8 cellular contexts compared by ENCODE assay signal in genomic region chr6:9540534-9541126, GRCh38.
DNase-seq lines count a peak whose midpoint lies in the region; ATAC-seq and TF ChIP-seq lines count a peak whose summit lies in the region.

No MANE protein-coding gene starts in this region.

- H4K20me1 ChIP-seq in GM23338 (replicated peaks; ENCODE audit: insufficient read depth) = no peaks in the 10 kb centered on the region

- TF ChIP-seq RAD21 in liver (IDR thresholded peaks at IDR 0.05) = peak; percentile 88 to 90

- H3K27ac ChIP-seq in GM23338 (ENCODE audit: low read depth) (no peak overlapping the region), liver (ENCODE audit: low read depth in 1 of 2, low read length in 2 of 2) (no peak overlapping the region)

- no peak overlapping the region for H3K27ac Mint-ChIP-seq in GM23338

- peak; percentile 0 for DNase-seq in NCI-H510A treated with DMSO at 0.1 percent for 48 hours (lab: John Stamatoyannopoulos, UW)
- no peak for DNase-seq in NCI-H510A (lab: John Stamatoyannopoulos, UW)
- DNase-seq in GM23338 (ENCODE audit: low spot score) = peak; percentile 61
- DNase-seq in NCI-H1694 (lab: John Stamatoyannopoulos, UW) = peak; percentile 46
- DNase-seq in astrocyte of the hippocampus (ENCODE audit: low read depth, low spot score) = peak; percentile 58
- no peak for DNase-seq in NCI-H128 (lab: John Stamatoyannopoulos, UW; ENCODE audit: unreplicated experiment)
- no peak for DNase-seq in activated CD4-positive, CD25-positive, alpha-beta regulatory T cell (lab: John Stamatoyannopoulos, UW)

- H3K9me2 ChIP-seq in GM23338 (ENCODE audit: insufficient read depth) = no peaks in the 10 kb centered on the region

- no peak overlapping the region for H3K4me2 ChIP-seq in GM23338

- H3K36me3 Mint-ChIP-seq in GM23338 (ENCODE audit: low read depth) = no peaks in the 10 kb centered on the region

- H3K27me3 Mint-ChIP-seq in GM23338 (ENCODE audit: insufficient read depth, low read depth, poor library complexity) = no peaks in the 10 kb centered on the region

- TF ChIP-seq CTCF in GM23338 (conservative IDR thresholded peaks at IDR 0.05; ENCODE audit: low read depth in 2 of 2) = peak; percentile 69 to 93
- peak; percentile 68 for TF ChIP-seq CTCF in liver (IDR thresholded peaks at IDR 0.05; ENCODE audit: low read depth, low read length, missing input control)

- no peak overlapping the region for H2AFZ ChIP-seq in GM23338

- no peak overlapping the region for H3K4me3 Mint-ChIP-seq in GM23338

- no peak overlapping the region for H3K4me3 ChIP-seq in GM23338
- H3K4me3 ChIP-seq in liver (ENCODE audit: low read depth in 1 of 3, low read length in 3 of 3) = no peak overlapping the region

- H3K36me3 ChIP-seq in GM23338 (ENCODE audit: insufficient read depth) (no peaks in the 10 kb centered on the region), liver (ENCODE audit: control insufficient read depth in 4 of 4, insufficient read depth in 3 of 4, low read depth in 1 of 4, low read length in 3 of 4) (no peaks in the 10 kb centered on the region)

- 52% methylated on average over 2 of the region's 2 CpGs for WGBS in liver

- no peaks in the 10 kb centered on the region for H3K4me1 Mint-ChIP-seq in GM23338

- H3K79me2 ChIP-seq in GM23338 (replicated peaks; ENCODE audit: insufficient read depth) = no peaks in the 10 kb centered on the region

- H3K9ac ChIP-seq in liver (ENCODE audit: low read depth in 1 of 2, low read length in 2 of 2) = no peak overlapping the region

- H3K9me3 Mint-ChIP-seq in GM23338 = no peaks in the 10 kb centered on the region

- H3K9me3 ChIP-seq in liver (ENCODE audit: control insufficient read depth in 4 of 4, low read length in 3 of 4) = no peaks in the 10 kb centered on the region

- no peak for ATAC-seq in GM23338

- H3F3A ChIP-seq in GM23338 (replicated peaks; ENCODE audit: low read depth) = no peaks in the 10 kb centered on the region

- H3K27me3 ChIP-seq in GM23338 (ENCODE audit: insufficient read depth) (no peaks in the 10 kb centered on the region), liver (ENCODE audit: control insufficient read depth in 4 of 4, insufficient read depth in 4 of 4, low read length in 3 of 4) (no peaks in the 10 kb centered on the region)

- 0 out of 2 replicates have a peak, but pooled peaks cover 3% of the 10 kb centered on the region for H3K4me1 ChIP-seq in GM23338 (ENCODE audit: insufficient read depth)
- H3K4me1 ChIP-seq in liver (ENCODE audit: control insufficient read depth in 4 of 4, insufficient read depth in 4 of 4, low read length in 3 of 4) = peaks cover 0 to 5% (median 2%) of the 10 kb centered on the region in 4 donors

TF ChIP-seq in liver, 16 proteins besides CTCF, POLR2A, EP300 and RAD21:
- no peak for TF ChIP-seq GABPA (IDR thresholded peaks at IDR 0.05 in 1 of 2, conservative IDR thresholded peaks at IDR 0.05 in 1 of 2)
- TF ChIP-seq NR2F2 (IDR thresholded peaks at IDR 0.05) = no peak
- TF ChIP-seq FOXA2 (IDR thresholded peaks at IDR 0.05) = no peak
- no peak for TF ChIP-seq EGR1 (IDR thresholded peaks at IDR 0.05; ENCODE audit: low read depth in 2 of 2)
- TF ChIP-seq SP1 (IDR thresholded peaks at IDR 0.05) = no peak
- TF ChIP-seq MAX (IDR thresholded peaks at IDR 0.05) = no peak
- TF ChIP-seq, protein P1, sequence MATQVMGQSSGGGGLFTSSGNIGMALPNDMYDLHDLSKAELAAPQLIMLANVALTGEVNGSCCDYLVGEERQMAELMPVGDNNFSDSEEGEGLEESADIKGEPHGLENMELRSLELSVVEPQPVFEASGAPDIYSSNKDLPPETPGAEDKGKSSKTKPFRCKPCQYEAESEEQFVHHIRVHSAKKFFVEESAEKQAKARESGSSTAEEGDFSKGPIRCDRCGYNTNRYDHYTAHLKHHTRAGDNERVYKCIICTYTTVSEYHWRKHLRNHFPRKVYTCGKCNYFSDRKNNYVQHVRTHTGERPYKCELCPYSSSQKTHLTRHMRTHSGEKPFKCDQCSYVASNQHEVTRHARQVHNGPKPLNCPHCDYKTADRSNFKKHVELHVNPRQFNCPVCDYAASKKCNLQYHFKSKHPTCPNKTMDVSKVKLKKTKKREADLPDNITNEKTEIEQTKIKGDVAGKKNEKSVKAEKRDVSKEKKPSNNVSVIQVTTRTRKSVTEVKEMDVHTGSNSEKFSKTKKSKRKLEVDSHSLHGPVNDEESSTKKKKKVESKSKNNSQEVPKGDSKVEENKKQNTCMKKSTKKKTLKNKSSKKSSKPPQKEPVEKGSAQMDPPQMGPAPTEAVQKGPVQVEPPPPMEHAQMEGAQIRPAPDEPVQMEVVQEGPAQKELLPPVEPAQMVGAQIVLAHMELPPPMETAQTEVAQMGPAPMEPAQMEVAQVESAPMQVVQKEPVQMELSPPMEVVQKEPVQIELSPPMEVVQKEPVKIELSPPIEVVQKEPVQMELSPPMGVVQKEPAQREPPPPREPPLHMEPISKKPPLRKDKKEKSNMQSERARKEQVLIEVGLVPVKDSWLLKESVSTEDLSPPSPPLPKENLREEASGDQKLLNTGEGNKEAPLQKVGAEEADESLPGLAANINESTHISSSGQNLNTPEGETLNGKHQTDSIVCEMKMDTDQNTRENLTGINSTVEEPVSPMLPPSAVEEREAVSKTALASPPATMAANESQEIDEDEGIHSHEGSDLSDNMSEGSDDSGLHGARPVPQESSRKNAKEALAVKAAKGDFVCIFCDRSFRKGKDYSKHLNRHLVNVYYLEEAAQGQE (IDR thresholded peaks at IDR 0.05) = no peak
- TF ChIP-seq JUND (IDR thresholded peaks at IDR 0.05) = no peak
- TF ChIP-seq ZBTB33 (IDR thresholded peaks at IDR 0.05) = no peak
- TF ChIP-seq, protein P2, sequence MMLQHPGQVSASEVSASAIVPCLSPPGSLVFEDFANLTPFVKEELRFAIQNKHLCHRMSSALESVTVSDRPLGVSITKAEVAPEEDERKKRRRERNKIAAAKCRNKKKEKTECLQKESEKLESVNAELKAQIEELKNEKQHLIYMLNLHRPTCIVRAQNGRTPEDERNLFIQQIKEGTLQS (IDR thresholded peaks at IDR 0.05) = no peak
- no peak for TF ChIP-seq TAF1 (conservative IDR thresholded peaks at IDR 0.05)
- no peak for TF ChIP-seq HNF4A (conservative IDR thresholded peaks at IDR 0.05)
- no peak for TF ChIP-seq FOXA1 (IDR thresholded peaks at IDR 0.05)
- TF ChIP-seq YY1 (IDR thresholded peaks at IDR 0.05) = no peak
- TF ChIP-seq HNF4G (IDR thresholded peaks at IDR 0.05) = no peak

Comparison
In these comparisons a context has a peak if more than half of its experiments do, and no peak if none do; other contexts are left out.
1. DNase-seq: peak in NCI-H510A treated with DMSO at 0.1 percent for 48 hours (single experiment), GM23338 (single experiment), NCI-H1694 (single experiment) and astrocyte of the hippocampus (single experiment); none in NCI-H510A (single experiment), NCI-H128 (single experiment) and activated CD4-positive, CD25-positive, alpha-beta regulatory T cell (0 of 4).